18 cellular contexts compared by ENCODE assay signal in genomic region chr14:77110286-77110685, GRCh38. TPM values are rescaled to one million over a fixed set of nuclear protein-coding genes. Genes with fewer than 3 reads are reported as not detected.
DNase-seq lines count a peak whose midpoint lies in the region; FAIRE-seq and TF ChIP-seq lines count a peak whose summit lies in the region.
"Had no signal": no experiment of that assay in that cellular context is flagged by ENCODE, and none has a peak within 500 bp of the region (broad histone marks: within the 10 kb centered on the region; RNA-seq: fewer than 3 reads in every experiment).

No MANE protein-coding gene starts in this region.

- TF ChIP-seq CTCF in PC-9 (conservative IDR thresholded peaks at IDR 0.05) (no peak), endothelial cell (IDR thresholded peaks at IDR 0.05; ENCODE audit: unreplicated experiment) (no peak), neural crest cell (conservative IDR thresholded peaks at IDR 0.05) (no peak)

- H3K27ac Mint-ChIP-seq in endothelial cell (ENCODE audit: unreplicated experiment) (peak overlapping the region; percentile 100), neural crest cell (ENCODE audit: unreplicated experiment) (peak overlapping the region; percentile 9), immature natural killer cell (no peak overlapping the region)
- H3K27ac Mint-ChIP-seq: activated CD4-positive, alpha-beta memory T cell treated with anti-CD3 and anti-CD28 coated beads for 36 hours; activated naive CD8-positive, alpha-beta T cell treated with anti-CD3 and anti-CD28 coated beads, Interleukin-2, amount 50 U/mL, for 24 hours; stimulated activated naive B cell treated with anti-CD40 and anti-IgM and Interleukin-4, amounts not matched to agents 10 μg/mL and 1 μg/mL and 100 μg/mL, for 72 hours had no signal

- H3K4me3 Mint-ChIP-seq in endothelial cell (ENCODE audit: unreplicated experiment) (no peak overlapping the region), neural crest cell (no peak overlapping the region), immature natural killer cell (no peak overlapping the region)
- H3K4me3 Mint-ChIP-seq: activated CD4-positive, alpha-beta memory T cell treated with anti-CD3 and anti-CD28 coated beads for 36 hours; activated naive CD8-positive, alpha-beta T cell treated with anti-CD3 and anti-CD28 coated beads, Interleukin-2, amount 50 U/mL, for 24 hours; central memory CD8-positive, alpha-beta T cell; stimulated activated naive B cell treated with anti-CD40 and anti-IgM and Interleukin-4, amounts not matched to agents 10 μg/mL and 1 μg/mL and 100 μg/mL, for 72 hours had no signal

- no peak overlapping the region for H3K4me3 ChIP-seq in PC-9

- H3K4me1 Mint-ChIP-seq in endothelial cell (ENCODE audit: unreplicated experiment) (peaks cover 73% of the 10 kb centered on the region), neural crest cell (peaks cover 58% of the 10 kb centered on the region), immature natural killer cell (no peaks in the 10 kb centered on the region)
- H3K4me1 Mint-ChIP-seq: activated naive CD8-positive, alpha-beta T cell treated with anti-CD3 and anti-CD28 coated beads, Interleukin-2, amount 50 U/mL, for 24 hours; central memory CD8-positive, alpha-beta T cell had no signal

- DNase-seq in PC-9 (no peak), endothelial cell (ENCODE audit: low spot score) (no peak), neural crest cell (ENCODE audit: low read depth, low spot score) (no peak), Kasumi-1 (lab: John Stamatoyannopoulos, UW) (no peak), HTR-8/SVneo (ENCODE audit: insufficient read length, low spot score) (no peak), KG1 (lab: John Stamatoyannopoulos, UW) (no peak), immature natural killer cell (no peak)
- DNase-seq: activated CD4-positive, alpha-beta memory T cell treated with anti-CD3 and anti-CD28 coated beads for 36 hours; activated naive CD8-positive, alpha-beta T cell treated with anti-CD3 and anti-CD28 coated beads, Interleukin-2, amount 50 U/mL, for 24 hours; COR-L47; foreskin keratinocyte; NCI-H1105; stimulated activated naive B cell treated with anti-CD40 and anti-IgM and Interleukin-4, amounts not matched to agents 10 μg/mL and 1 μg/mL and 100 μg/mL, for 72 hours; SW 1271 had no signal

- peaks cover 33% of the 10 kb centered on the region for H3K36me3 Mint-ChIP-seq in endothelial cell (ENCODE audit: low read depth, unreplicated experiment)
- peaks cover 34% of the 10 kb centered on the region for H3K36me3 Mint-ChIP-seq in neural crest cell (ENCODE audit: low read depth)
- peaks cover 23 to 56% (median 43%) of the 10 kb centered on the region in 3 donors for H3K36me3 Mint-ChIP-seq in immature natural killer cell

- H3K27ac ChIP-seq in PC-9 (peak overlapping the region; percentile 21; the same call in 1 of the 2 replicates), temporal lobe (ENCODE audit: low read depth, low read length) (peak overlapping the region; percentile 97)
- H3K27ac ChIP-seq: foreskin keratinocyte, KMS-11 had no signal

- no peaks in the 10 kb centered on the region for H3K9me2 ChIP-seq in PC-9 (ENCODE audit: insufficient read depth)

- POLR2A ChIA-PET in PC-9 (lab: Charles Lee; ENCODE audit: unreplicated experiment), result interaction anchor here (0.6 to 1.5 kb wide), 7 partner anchors 11 to 262 kb away, joined by 3 to 24 read pairs (median 4); no protein-coding TSS in a partner anchor

- H2AFZ ChIP-seq in PC-9, result no peak overlapping the region

- H3K27me3 Mint-ChIP-seq in endothelial cell (ENCODE audit: unreplicated experiment) (peaks cover 4% of the 10 kb centered on the region), neural crest cell (ENCODE audit: low read depth) (no peaks in the 10 kb centered on the region), immature natural killer cell (ENCODE audit: low read depth in 3 of 3) (no peaks in the 10 kb centered on the region)
- H3K27me3 Mint-ChIP-seq: activated CD4-positive, alpha-beta memory T cell treated with anti-CD3 and anti-CD28 coated beads for 36 hours; activated naive CD8-positive, alpha-beta T cell treated with anti-CD3 and anti-CD28 coated beads, Interleukin-2, amount 50 U/mL, for 24 hours; central memory CD8-positive, alpha-beta T cell; stimulated activated naive B cell treated with anti-CD40 and anti-IgM and Interleukin-4, amounts not matched to agents 10 μg/mL and 1 μg/mL and 100 μg/mL, for 72 hours had no signal

- peaks cover 5% of the 10 kb centered on the region; the same call in 1 of the 2 replicates for H3K4me1 ChIP-seq in PC-9 (replicated peaks; ENCODE audit: insufficient read depth)

- intact Hi-C loops in PC-9 (cut with micrococcal nuclease; ENCODE audit: unreplicated experiment), result no loop called here

- H3K4me2 ChIP-seq in PC-9, result no peak overlapping the region
- H3K4me2 ChIP-seq: KMS-11 had no signal

- no peaks in the 10 kb centered on the region for H3K79me2 ChIP-seq in PC-9 (ENCODE audit: low read depth)

- BruUV-seq in PC-9 (replicated peaks; lab: Mats Ljungman, UMichigan), result no TSS peak

- FAIRE-seq in HTR-8/SVneo (lab: Jason Lieb, UNC), result no peak

- no peaks in the 10 kb centered on the region for H3K27me3 ChIP-seq in PC-9 (ENCODE audit: insufficient read depth, low read depth)
- H3K27me3 ChIP-seq: foreskin keratinocyte had no signal

- peaks cover 11% of the 10 kb centered on the region; the same call in 1 of the 2 replicates for H3F3A ChIP-seq in PC-9 (ENCODE audit: insufficient read depth, low read depth)

- H4K20me1 ChIP-seq in PC-9 (ENCODE audit: insufficient read depth), result no peaks in the 10 kb centered on the region; the same call in 1 of the 2 replicates

- H3K9me3 Mint-ChIP-seq in endothelial cell (ENCODE audit: unreplicated experiment) (no peaks in the 10 kb centered on the region), neural crest cell (no peaks in the 10 kb centered on the region), immature natural killer cell (no peaks in the 10 kb centered on the region)
- H3K9me3 Mint-ChIP-seq: activated CD4-positive, alpha-beta memory T cell treated with anti-CD3 and anti-CD28 coated beads for 36 hours; activated naive CD8-positive, alpha-beta T cell treated with anti-CD3 and anti-CD28 coated beads, Interleukin-2, amount 50 U/mL, for 24 hours; central memory CD8-positive, alpha-beta T cell; stimulated activated naive B cell treated with anti-CD40 and anti-IgM and Interleukin-4, amounts not matched to agents 10 μg/mL and 1 μg/mL and 100 μg/mL, for 72 hours had no signal

- H3K9me3 ChIP-seq in PC-9 (ENCODE audit: insufficient read depth, low read depth), result no peaks in the 10 kb centered on the region

- CTCF ChIA-PET in PC-9 (lab: Charles Lee), result interaction anchor here (1.3 to 1.9 kb wide), 5 partner anchors 11 to 206 kb away, joined by 3 to 23 read pairs (median 6); no protein-coding TSS in a partner anchor

- peaks cover 51% of the 10 kb centered on the region for H3K36me3 ChIP-seq in PC-9 (ENCODE audit: low read depth)

RNA-seq across cellular contexts. Expression of gene CIPC, which starts 12.2 kb away (rescaled TPM):
- total RNA-seq in PC-9 (2021) (54.7 and 66.3 TPM in 2 replicates), endothelial cell (ENCODE audit: unreplicated experiment) (42.4 TPM), neural crest cell (28.7 and 29.8 TPM in 2 replicates), temporal lobe (34.9 TPM)
- polyA plus RNA-seq in immature natural killer cell, result 1 to 10 TPM; 2.0 to 6.7 (median 3.2) TPM

RNA-seq across cellular contexts. Expression of gene ZDHHC22, which starts 31.3 kb away (rescaled TPM):
- total RNA-seq in PC-9 (2021), result not detected in 2 replicates
- 12.0 TPM for total RNA-seq in endothelial cell (ENCODE audit: unreplicated experiment)
- total RNA-seq in neural crest cell, result 5.6 and 5.9 TPM in 2 replicates
- 9.8 TPM for total RNA-seq in temporal lobe
- not detected for polyA plus RNA-seq in immature natural killer cell
- total RNA-seq: activated CD4-positive, alpha-beta memory T cell treated with anti-CD3 and anti-CD28 coated beads for 36 hours; foreskin keratinocyte; RPMI7951 had no signal
- polyA plus RNA-seq: foreskin keratinocyte had no signal

Comparison
In these comparisons a context has a peak if more than half of its experiments do, and no peak if none do; other contexts are left out.
1. H3K27ac Mint-ChIP-seq: peak in endothelial cell (single experiment) and neural crest cell (single experiment); none in immature natural killer cell (0 of 6).